14 cellular contexts compared by ENCODE assay signal in the genomic region with DNA sequence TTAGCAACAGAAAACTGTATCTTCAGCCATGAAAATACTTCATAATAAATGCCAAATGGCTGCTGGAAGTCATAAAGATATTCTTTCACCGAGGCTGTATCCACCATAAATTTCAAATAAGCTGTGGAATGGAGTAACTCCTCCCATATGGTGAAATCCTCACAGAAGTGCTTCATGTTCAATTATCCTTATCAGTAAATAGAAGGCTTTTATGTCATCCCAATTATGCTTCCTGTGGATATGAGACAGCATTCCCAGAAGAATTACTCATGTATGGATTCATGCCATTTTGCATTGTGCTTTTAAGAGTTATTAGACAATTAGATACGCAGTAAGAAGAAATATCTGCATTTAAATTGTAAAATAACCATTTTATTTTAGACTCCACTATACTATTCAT.
DNase-seq lines count a peak whose midpoint lies in the region; ATAC-seq and TF ChIP-seq lines count a peak whose summit lies in the region.
"Had no signal": no experiment of that assay in that cellular context is flagged by ENCODE, and none has a peak within 500 bp of the region (broad histone marks: within the 10 kb centered on the region; RNA-seq: fewer than 3 reads in every experiment).

No MANE protein-coding gene starts in this region.

- no peak overlapping the region for H3K9ac ChIP-seq in fibroblast of lung (ENCODE audit: insufficient read depth, low read length)

- H3K4me1 Mint-ChIP-seq in effector memory CD8-positive, alpha-beta T cell (ENCODE audit: low read depth in 2 of 2): no peaks in the 10 kb centered on the region
- H3K4me1 Mint-ChIP-seq: stimulated activated effector memory CD8-positive, alpha-beta T cell treated with anti-CD3 and anti-CD28 coated beads, Interleukin-12 subunit alpha, Interleukin-12 subunit beta, amount 100 ng/mL, for 72 hours had no signal

- H3K36me3 Mint-ChIP-seq in effector memory CD8-positive, alpha-beta T cell (ENCODE audit: insufficient read depth): no peaks in the 10 kb centered on the region
- H3K36me3 Mint-ChIP-seq: stimulated activated effector memory CD8-positive, alpha-beta T cell treated with anti-CD3 and anti-CD28 coated beads, Interleukin-12 subunit alpha, Interleukin-12 subunit beta, amount 100 ng/mL, for 72 hours had no signal

- no peak overlapping the region for H3K4me2 ChIP-seq in fibroblast of lung (ENCODE audit: extremely low read depth, insufficient read depth, low read length)

- peak; percentile 9 for DNase-seq in DMS 273 treated with DMSO at 0.1 percent for 48 hours (lab: John Stamatoyannopoulos, UW)
- peak; percentile 78 for DNase-seq in NCI-H1092 treated with DMSO at 0.1 percent for 48 hours (lab: John Stamatoyannopoulos, UW)
- peak; percentile 24 for DNase-seq in OCI-M1 (lab: John Stamatoyannopoulos, UW)
- peak; percentile 47 to 87 for DNase-seq in fibroblast of lung (ENCODE audit: low read depth in 2 of 2)
- DNase-seq in central memory CD4-positive, alpha-beta T cell: no peak
- no peak for DNase-seq in posterior cingulate gyrus
- no peak for DNase-seq in NCI-H526 (lab: John Stamatoyannopoulos, UW)
- no peak for DNase-seq in effector memory CD8-positive, alpha-beta T cell
- DNase-seq: activated gamma-delta T cell treated with Interleukin-2 at 50 U/mL for 16 hours, kidney glomerular epithelial cell, NCI-H524 treated with DMSO at 0.1 percent for 48 hours, nephron progenitor cell had no signal

- TF ChIP-seq CTCF in fibroblast of lung (conservative IDR thresholded peaks at IDR 0.05 in 1 of 2, IDR thresholded peaks at IDR 0.05 in 1 of 2; ENCODE audit: low read depth in 1 of 2, low read length in 2 of 2): no peak

- no peaks in the 10 kb centered on the region for H4K20me1 ChIP-seq in fibroblast of lung (ENCODE audit: control insufficient read depth, extremely low read depth, insufficient read depth, low read length)

- H3K4me3 Mint-ChIP-seq in effector memory CD8-positive, alpha-beta T cell: no peak overlapping the region
- H3K4me3 Mint-ChIP-seq: nephron progenitor cell; stimulated activated effector memory CD8-positive, alpha-beta T cell treated with anti-CD3 and anti-CD28 coated beads, Interleukin-12 subunit alpha, Interleukin-12 subunit beta, amount 100 ng/mL, for 72 hours had no signal

- H3K36me3 ChIP-seq in fibroblast of lung (ENCODE audit: control insufficient read depth, insufficient read depth, low read length): no peaks in the 10 kb centered on the region

- H3K9me3 ChIP-seq in fibroblast of lung (ENCODE audit: control insufficient read depth, insufficient read depth, low read depth, low read length): no peaks in the 10 kb centered on the region

- H3K4me1 ChIP-seq in fibroblast of lung (ENCODE audit: control insufficient read depth, extremely low read depth, insufficient read depth, low read length): no peaks in the 10 kb centered on the region
- H3K4me1 ChIP-seq: foreskin keratinocyte had no signal

- H3K27ac Mint-ChIP-seq in effector memory CD8-positive, alpha-beta T cell: no peak overlapping the region
- H3K27ac Mint-ChIP-seq: nephron progenitor cell; stimulated activated effector memory CD8-positive, alpha-beta T cell treated with anti-CD3 and anti-CD28 coated beads, Interleukin-12 subunit alpha, Interleukin-12 subunit beta, amount 100 ng/mL, for 72 hours had no signal

- H3K9me3 Mint-ChIP-seq in effector memory CD8-positive, alpha-beta T cell: no peaks in the 10 kb centered on the region
- H3K9me3 Mint-ChIP-seq: nephron progenitor cell; stimulated activated effector memory CD8-positive, alpha-beta T cell treated with anti-CD3 and anti-CD28 coated beads, Interleukin-12 subunit alpha, Interleukin-12 subunit beta, amount 100 ng/mL, for 72 hours had no signal

- no peaks in the 10 kb centered on the region for H3K27me3 ChIP-seq in fibroblast of lung (ENCODE audit: control insufficient read depth, insufficient read depth, low read length)
- H3K27me3 ChIP-seq: foreskin keratinocyte had no signal

- H3K4me3 ChIP-seq in fibroblast of lung (replicated peaks in 1 of 4; ENCODE audit: control extremely low read depth in 1 of 4, insufficient read depth in 1 of 4, low read depth in 3 of 4, low read length in 4 of 4): no peak overlapping the region

- H3K27me3 Mint-ChIP-seq in effector memory CD8-positive, alpha-beta T cell: peaks cover 0 to 7% of the 10 kb centered on the region in 2 donors

- H3K27ac ChIP-seq in fibroblast of lung (ENCODE audit: insufficient read depth, low read length): no peak overlapping the region
- H3K27ac ChIP-seq: foreskin keratinocyte had no signal

- no peaks in the 10 kb centered on the region for H3K79me2 ChIP-seq in fibroblast of lung (ENCODE audit: control insufficient read depth, insufficient read depth, low read length)

- ATAC-seq in effector memory CD8-positive, alpha-beta T cell (replicated peaks): no peak
- ATAC-seq: foreskin keratinocyte; stimulated activated effector memory CD8-positive, alpha-beta T cell treated with anti-CD3 and anti-CD28 coated beads, Interleukin-12 subunit alpha, Interleukin-12 subunit beta, amount 100 ng/mL, for 72 hours had no signal

- intact Hi-C loops in posterior cingulate gyrus (cut with DNase I): no loop called here

- H2AFZ ChIP-seq in fibroblast of lung (ENCODE audit: low read length): no peak overlapping the region

Comparison
In these comparisons a context has a peak if more than half of its experiments do, and no peak if none do; other contexts are left out.
1. DNase-seq: peak in DMS 273 treated with DMSO at 0.1 percent for 48 hours (single experiment), NCI-H1092 treated with DMSO at 0.1 percent for 48 hours (single experiment), OCI-M1 (single experiment) and fibroblast of lung (2 of 2); none in central memory CD4-positive, alpha-beta T cell (single experiment), posterior cingulate gyrus (0 of 10), NCI-H526 (0 of 2) and effector memory CD8-positive, alpha-beta T cell (0 of 3).